1 cellular context compared by ENCODE assay signal in the genomic region with DNA sequence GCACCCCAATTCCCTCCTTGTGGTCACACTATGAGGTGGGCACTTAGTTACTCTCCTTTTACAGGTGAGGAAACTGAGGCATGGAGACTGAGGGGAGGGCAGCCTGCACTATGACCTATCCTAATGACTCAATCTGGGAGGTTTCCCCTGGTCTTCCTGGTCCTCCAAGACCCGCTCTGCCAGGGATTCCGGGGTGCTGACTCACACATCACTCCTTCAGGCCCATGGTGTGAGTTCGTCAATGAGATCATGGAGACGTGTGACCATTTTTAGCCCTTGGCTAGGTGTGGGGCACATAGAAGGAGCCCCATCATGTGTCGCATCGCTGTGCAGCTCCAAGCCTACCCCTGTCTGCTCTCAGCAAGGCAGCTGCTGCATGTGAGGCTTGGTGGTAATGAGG.
TF ChIP-seq lines count a peak whose summit lies in the region.

No MANE protein-coding gene starts in this region.

TF ChIP-seq in IMR-90, 13 proteins besides CTCF, POLR2A, EP300 and RAD21:
- TF ChIP-seq BHLHE40 (IDR thresholded peaks at IDR 0.05; ENCODE audit: low read depth, low read length) (peak; percentile 50; the same call in 1 of the 2 replicates), MXI1 (IDR thresholded peaks at IDR 0.05; ENCODE audit: borderline replicate concordance, low read depth, low read length) (no peak), USF2 (IDR thresholded peaks at IDR 0.05; ENCODE audit: low read depth, low read length) (peak; percentile 2; the same call in 1 of the 2 replicates)
TF ChIP-seq in IMR-90: peak in this region for 2.
